ENCODE assay signal across 31 cellular contexts in the genomic region with DNA sequence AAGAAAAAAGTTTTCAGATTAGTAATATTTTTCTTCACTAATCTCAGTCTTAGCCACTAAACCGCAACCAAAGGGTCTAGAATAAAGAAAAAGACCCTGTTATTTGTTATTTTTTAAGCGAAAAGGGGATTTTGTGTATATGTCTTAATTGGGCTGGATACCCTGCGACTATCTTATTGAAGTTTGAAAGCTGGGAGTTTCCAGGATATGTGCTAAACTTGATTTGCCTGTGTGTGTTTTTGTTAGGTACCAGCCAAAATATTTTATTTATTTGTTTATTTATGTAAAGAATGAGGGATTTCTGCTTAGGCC.
"Had no signal": no experiment of that assay in that cellular context is flagged by ENCODE, and none has a peak within 500 bp of the region (broad histone marks: within the 10 kb centered on the region; RNA-seq: fewer than 3 reads in every experiment).

No MANE protein-coding gene starts in this region.

- H2AFZ ChIP-seq: PC-9 had no signal

- ATAC-seq: activated CD8-positive, alpha-beta T cell treated with anti-CD3 and anti-CD28 coated beads for 36 hours; activated T-cell treated with anti-CD3 and anti-CD28 coated beads, Interleukin-2, amount 50 U/mL, for 72 hours; Right ventricle myocardium inferior; SK-N-SH treated with all-trans-retinoic acid at 6 μM for 48 hours had no signal

- H3K9me3 Mint-ChIP-seq: activated naive CD4-positive, alpha-beta T cell treated with anti-CD3 and anti-CD28 coated beads, Interleukin-2, amount 50 U/mL, for 24 hours had no signal

- H3K4me3 Mint-ChIP-seq: activated CD4-positive, alpha-beta T cell treated with anti-CD3 and anti-CD28 coated beads, Interleukin-2, amount 10 ng/mL, durations not matched to agents 24 days and 14 days; activated CD8-positive, alpha-beta T cell treated with anti-CD3 and anti-CD28 coated beads for 36 hours; activated naive CD4-positive, alpha-beta T cell treated with anti-CD3 and anti-CD28 coated beads, Interleukin-2, amount 50 U/mL, for 24 hours had no signal

- H3K36me3 Mint-ChIP-seq: activated naive CD4-positive, alpha-beta T cell treated with anti-CD3 and anti-CD28 coated beads, Interleukin-2, amount 50 U/mL, for 24 hours had no signal

- DNase-seq: activated CD4-positive, alpha-beta T cell treated with anti-CD3 and anti-CD28 coated beads, Interleukin-2, amount 10 ng/mL, durations not matched to agents 24 days and 14 days; activated CD4-positive, alpha-beta T cell treated with anti-CD3 and anti-CD28 coated beads, Interleukin-2, amount 50 U/mL, for 4 hours; activated CD8-positive, alpha-beta T cell treated with anti-CD3 and anti-CD28 coated beads for 36 hours; activated gamma-delta T cell; activated naive CD4-positive, alpha-beta T cell treated with Interleukin-2 at 50 U/mL for 16 hours; activated T-cell treated with anti-CD3 and anti-CD28 coated beads, Interleukin-2, amount 50 U/mL, for 1 hour; activated T-cell treated with anti-CD3 and anti-CD28 coated beads, Interleukin-2, amount 50 U/mL, for 72 hours; amniotic stem cell; aorta; brain microvascular endothelial cell; central memory CD4-positive, alpha-beta T cell; Karpas-422; NCI-H1105 treated with DMSO at 0.1 percent for 48 hours; NCI-H1436; NCI-H1694; NCI-H1930; NCI-H345; NCI-H526; NCI-H748 treated with DMSO at 0.1 percent for 48 hours; NK-92 treated with Interleukin-12 subunit alpha and Interleukin-12 subunit beta, amount 100 ng/mL, for 24 hours; PC-9; SIG-M5; SW 1271; T-helper 1 cell; T-helper 2 cell; T1000 had no signal

- H3K36me3 ChIP-seq: brain microvascular endothelial cell had no signal

- H3K27me3 Mint-ChIP-seq: activated CD4-positive, alpha-beta T cell treated with anti-CD3 and anti-CD28 coated beads, Interleukin-2, amount 10 ng/mL, durations not matched to agents 24 days and 14 days; activated CD8-positive, alpha-beta T cell treated with anti-CD3 and anti-CD28 coated beads for 36 hours; activated naive CD4-positive, alpha-beta T cell treated with anti-CD3 and anti-CD28 coated beads, Interleukin-2, amount 50 U/mL, for 24 hours had no signal

- H3K4me3 ChIP-seq: PC-9 had no signal

- H3K27ac ChIP-seq: brain microvascular endothelial cell, PC-9, RWPE1 had no signal

- H3K27me3 ChIP-seq: brain microvascular endothelial cell had no signal

- H3K27ac Mint-ChIP-seq: activated CD4-positive, alpha-beta T cell treated with anti-CD3 and anti-CD28 coated beads, Interleukin-2, amount 10 ng/mL, durations not matched to agents 24 days and 14 days; activated CD8-positive, alpha-beta T cell treated with anti-CD3 and anti-CD28 coated beads for 36 hours; activated naive CD4-positive, alpha-beta T cell treated with anti-CD3 and anti-CD28 coated beads, Interleukin-2, amount 50 U/mL, for 24 hours; activated T-helper 2 cell treated with anti-CD3 and anti-CD28 coated beads, Interferon-gamma antibody, Interleukin-2, Interleukin-4, amounts not matched to agents 10 μg/mL and 5 μg/mL and 100 μg/mL, durations not matched to agents 14 hours and 24 hours and 36 hours had no signal

- H3K4me2 ChIP-seq: PC-9 had no signal
